In the genomic region with DNA sequence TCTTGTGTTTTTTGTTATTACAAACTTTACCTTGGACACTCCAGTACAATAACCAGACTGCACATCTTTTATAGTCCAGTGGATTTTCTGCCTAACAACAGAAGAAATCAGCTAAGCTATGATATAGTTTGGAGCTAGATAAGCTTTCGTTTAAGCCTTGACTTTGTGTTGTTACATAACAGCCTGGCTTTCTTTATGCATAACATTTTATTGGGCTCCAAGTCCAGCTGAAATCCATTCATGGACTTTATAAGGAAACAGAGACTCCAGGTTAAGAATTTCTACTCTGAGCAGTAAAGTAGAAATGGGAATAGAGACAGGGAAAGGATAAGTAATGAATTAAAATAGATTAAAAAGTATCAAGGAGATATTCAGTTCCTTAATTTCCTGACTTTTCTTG, we compare ENCODE assay signal across 17 cellular contexts. TPM values are rescaled to one million over a fixed set of nuclear protein-coding genes. Genes with fewer than 3 reads are reported as not detected.
DNase-seq lines count a peak whose midpoint lies in the region; ATAC-seq, FAIRE-seq and TF ChIP-seq lines count a peak whose summit lies in the region.
"Had no signal": no experiment of that assay in that cellular context is flagged by ENCODE, and none has a peak within 500 bp of the region (broad histone marks: within the 10 kb centered on the region; RNA-seq: fewer than 3 reads in every experiment).

No MANE protein-coding gene starts in this region.

- H3K9me3 Mint-ChIP-seq in mesothelial cell of epicardium = no peaks in the 10 kb centered on the region
- H3K9me3 Mint-ChIP-seq: H9, IgD-negative memory B cell had no signal

- no peak overlapping the region for H3K4me2 ChIP-seq in IMR-90 (ENCODE audit: low read depth, low read length)
- H3K4me2 ChIP-seq: BLaER1 treated with 17β-estradiol and CSF1 and Interleukin-3, amounts not matched to agents 10 nM and 100 nM had no signal

- CTCF ChIA-PET in IMR-90 (lab: Yijun Ruan, JAX) = no interaction called here

- no peak overlapping the region for H3K4me3 Mint-ChIP-seq in mesothelial cell of epicardium
- H3K4me3 Mint-ChIP-seq: CD4-positive, CD25-positive, alpha-beta regulatory T cell; H9; IgD-negative memory B cell had no signal

- peaks cover 80% of the 10 kb centered on the region for H3K4me1 Mint-ChIP-seq in mesothelial cell of epicardium
- H3K4me1 Mint-ChIP-seq: CD4-positive, CD25-positive, alpha-beta regulatory T cell; IgD-negative memory B cell had no signal

- H3K4me3 ChIP-seq in IMR-90 (ENCODE audit: insufficient read depth, low read depth, low read length) (no peak overlapping the region), rectal smooth muscle tissue (ENCODE audit: low read length) (no peak overlapping the region), uterus (no peak overlapping the region)
- H3K4me3 ChIP-seq: BLaER1 treated with 17β-estradiol and CSF1 and Interleukin-3, amounts not matched to agents 10 nM and 100 nM; GM12878 had no signal

- H3K27me3 ChIP-seq in IMR-90 (ENCODE audit: control insufficient read depth, insufficient read depth, low read length) (no peaks in the 10 kb centered on the region), rectal smooth muscle tissue (ENCODE audit: control insufficient read depth, insufficient read depth, low read length) (no peaks in the 10 kb centered on the region), uterus (no peaks in the 10 kb centered on the region)
- H3K27me3 ChIP-seq: BLaER1 treated with 17β-estradiol and CSF1 and Interleukin-3, amounts not matched to agents 10 nM and 100 nM had no signal

- no peak overlapping the region; the same call in 1 of the 2 replicates for H3K56ac ChIP-seq in IMR-90 (ENCODE audit: extremely low read depth, insufficient read depth, low read length)

- peak overlapping the region; percentile 99 for H2BK120ac ChIP-seq in IMR-90 (ENCODE audit: low read depth, low read length)

- peaks cover 10% of the 10 kb centered on the region for H3K4me1 ChIP-seq in IMR-90 (ENCODE audit: control insufficient read depth, insufficient read depth, low read length)
- H3K4me1 ChIP-seq in rectal smooth muscle tissue (ENCODE audit: control insufficient read depth, insufficient read depth, low read length) = peaks cover 15% of the 10 kb centered on the region
- peaks cover 0 to 16% of the 10 kb centered on the region in 2 donors for H3K4me1 ChIP-seq in uterus

- ATAC-seq in IMR-90 (ENCODE audit: low read depth) = no peak
- ATAC-seq: GM12878 had no signal

- no peak overlapping the region; a peak in 2 of 4 replicates for H4K8ac ChIP-seq in IMR-90 (ENCODE audit: low read depth in 2 of 2, low read length in 2 of 2)

- peak overlapping the region; percentile 68 for H3K4ac ChIP-seq in IMR-90 (ENCODE audit: low read depth, low read length)

- H2BK20ac ChIP-seq in IMR-90 (ENCODE audit: low read depth, low read length) = peak overlapping the region; percentile 74

- H3K18ac ChIP-seq in IMR-90 (ENCODE audit: low read depth, low read length) = peak overlapping the region; percentile 98

- H3K36me3 ChIP-seq in IMR-90 (ENCODE audit: control insufficient read depth, insufficient read depth, low read length) (no peaks in the 10 kb centered on the region), rectal smooth muscle tissue (ENCODE audit: control insufficient read depth, insufficient read depth, low read length) (no peaks in the 10 kb centered on the region), uterus (no peaks in the 10 kb centered on the region)
- H3K36me3 ChIP-seq: BLaER1 treated with 17β-estradiol and CSF1 and Interleukin-3, amounts not matched to agents 10 nM and 100 nM had no signal

- no peak for FAIRE-seq in GM12892 (lab: Jason Lieb, UNC)
- FAIRE-seq: GM12878 had no signal

- peak overlapping the region; percentile 88; the same call in 1 of the 2 replicates for H4K91ac ChIP-seq in IMR-90 (ENCODE audit: insufficient read depth, low read depth, low read length)

- peak overlapping the region; percentile 90 for H3K27ac Mint-ChIP-seq in mesothelial cell of epicardium
- H3K27ac Mint-ChIP-seq: CD4-positive, CD25-positive, alpha-beta regulatory T cell; H9; IgD-negative memory B cell had no signal

- TF ChIP-seq RAD21 in IMR-90 (IDR thresholded peaks at IDR 0.05; ENCODE audit: low read length) = no peak

- H3K9ac ChIP-seq in IMR-90 (ENCODE audit: low read depth, low read length) = no peak overlapping the region
- H3K9ac ChIP-seq in rectal smooth muscle tissue (ENCODE audit: low read length) = no peak overlapping the region
- H3K9ac ChIP-seq: BLaER1 treated with 17β-estradiol and CSF1 and Interleukin-3, amounts not matched to agents 10 nM and 100 nM had no signal

- H2AFZ ChIP-seq in IMR-90 (replicated peaks; ENCODE audit: low read length, poor library complexity) = no peak overlapping the region

- POLR2A ChIA-PET in IMR-90 (lab: Charles Lee; ENCODE audit: unreplicated experiment) = no interaction called here

- dilution Hi-C loops in IMR-90 (cut with HindIII; ENCODE audit: low sequenced_read_pairs, unreplicated experiment) = no loop called here

- no peak for TF ChIP-seq CTCF in IMR-90 (conservative IDR thresholded peaks at IDR 0.05; ENCODE audit: low read depth, low read length)
- no peak for TF ChIP-seq CTCF in mesothelial cell of epicardium (IDR thresholded peaks at IDR 0.05; ENCODE audit: unreplicated experiment)
- no peak for TF ChIP-seq CTCF in uterus (IDR thresholded peaks at IDR 0.05)

- DNase-seq in IMR-90 (no peak), mesothelial cell of epicardium (ENCODE audit: low spot score in 2 of 2, unreplicated experiment in 2 of 2) (no peak), uterus (no peak), DMS53 treated with DMSO at 0.1 percent for 48 hours (lab: John Stamatoyannopoulos, UW; ENCODE audit: unreplicated experiment) (no peak), DMS114 treated with DMSO at 0.1 percent for 48 hours (lab: John Stamatoyannopoulos, UW; ENCODE audit: unreplicated experiment) (no peak), GM12892 (ENCODE audit: insufficient read length) (no peak)
- DNase-seq: ACHN; CD4-positive, CD25-positive, alpha-beta regulatory T cell; DMS79; GOT3; H9 had no signal

- TF ChIP-seq POLR2A in IMR-90 (IDR thresholded peaks at IDR 0.05; ENCODE audit: low read depth, low read length) (no peak), uterus (IDR thresholded peaks at IDR 0.05) (no peak), GM12892 (IDR thresholded peaks at IDR 0.05; ENCODE audit: low read depth, low read length) (no peak)

- H4K20me1 ChIP-seq in IMR-90 (ENCODE audit: insufficient read depth, low read length) = no peaks in the 10 kb centered on the region
- H4K20me1 ChIP-seq: BLaER1 treated with 17β-estradiol and CSF1 and Interleukin-3, amounts not matched to agents 10 nM and 100 nM had no signal

- no peak overlapping the region for H2AK9ac ChIP-seq in IMR-90 (replicated peaks; ENCODE audit: low read depth, low read length, poor library complexity)

- peak overlapping the region; percentile 81 for H4K5ac ChIP-seq in IMR-90 (ENCODE audit: low read depth, low read length)

- H3K36me3 Mint-ChIP-seq in mesothelial cell of epicardium = no peaks in the 10 kb centered on the region
- H3K36me3 Mint-ChIP-seq: CD4-positive, CD25-positive, alpha-beta regulatory T cell; IgD-negative memory B cell had no signal

- H2BK5ac ChIP-seq in IMR-90 (ENCODE audit: low read depth, low read length, poor library complexity, severe bottlenecking) = no peak overlapping the region

- H3K27ac ChIP-seq in IMR-90 (ENCODE audit: insufficient read depth, low read length) = peak overlapping the region; percentile 97; the same call in 1 of the 2 replicates
- peak overlapping the region; percentile 79 for H3K27ac ChIP-seq in rectal smooth muscle tissue (ENCODE audit: low read depth, low read length)
- H3K27ac ChIP-seq in uterus = peak overlapping the region; percentile 87 to 97
- H3K27ac ChIP-seq: BLaER1 treated with 17β-estradiol and CSF1 and Interleukin-3, amounts not matched to agents 10 nM and 100 nM had no signal

- no peak overlapping the region for H2AK5ac ChIP-seq in IMR-90 (ENCODE audit: low read depth, low read length)

- H3K27me3 Mint-ChIP-seq in mesothelial cell of epicardium (ENCODE audit: low read depth) = no peaks in the 10 kb centered on the region
- H3K27me3 Mint-ChIP-seq: CD4-positive, CD25-positive, alpha-beta regulatory T cell had no signal

- peak overlapping the region; percentile 53 for H2BK15ac ChIP-seq in IMR-90 (ENCODE audit: low read depth, low read length)

- H3K23ac ChIP-seq in IMR-90 (ENCODE audit: low read depth, low read length) = peak overlapping the region; percentile 71; the same call in 1 of the 2 replicates

- no CpG with 5 or more reads among the region's 1 CpG for WGBS in IMR-90 (ENCODE audit: extremely low coverage in 2 of 2, insufficient read length in 1 of 2), 2 experiments

- intact Hi-C loops in IMR-90 (cut with micrococcal nuclease) (no loop called here), uterus (cut with DNase I; ENCODE audit: low total_unique reads) (loop anchor here (5.0 kb wide), 1 partner anchor 69 kb away; no protein-coding TSS in a partner anchor)

- in situ Hi-C loops in IMR-90 (cut with MboI; ENCODE audit: low sequenced_read_pairs) = no loop called here

- H3K14ac ChIP-seq in IMR-90 (replicated peaks; ENCODE audit: low read depth, low read length) = 0 out of 2 replicates have a peak overlapping the region, but pooled peaks have one; percentile 76

- no TSS peak for BruUV-seq in IMR-90 (replicated peaks; lab: Mats Ljungman, UMichigan)

- H3K9me3 ChIP-seq in IMR-90 (ENCODE audit: control insufficient read depth, insufficient read depth, low read length) (no peaks in the 10 kb centered on the region), uterus (no peaks in the 10 kb centered on the region)
- H3K9me3 ChIP-seq: BLaER1 treated with 17β-estradiol and CSF1 and Interleukin-3, amounts not matched to agents 10 nM and 100 nM had no signal

- no peaks in the 10 kb centered on the region; the same call in 1 of the 2 replicates for H3K9me1 ChIP-seq in IMR-90 (ENCODE audit: insufficient read depth, low read length)

- H3K79me1 ChIP-seq in IMR-90 (ENCODE audit: low read depth in 1 of 2, low read length in 2 of 2) = no peaks in the 10 kb centered on the region; a peak in 1 of 4 replicates

TF ChIP-seq in IMR-90, 13 proteins besides CTCF, POLR2A, EP300 and RAD21 (continues in another document):
- TF ChIP-seq RFX5 (IDR thresholded peaks at IDR 0.05; ENCODE audit: low read depth, low read length) (no peak), CEBPB (IDR thresholded peaks at IDR 0.05; ENCODE audit: low read depth, low read length) (no peak)

RNA-seq across cellular contexts. Expression of a gene that starts 3.6 kb away (rescaled TPM):
- total RNA-seq in IMR-90 (2012; rRNA removed) (223 and 241 TPM in 2 replicates), mesothelial cell of epicardium (1,349 to 1,406 TPM (median 1,402 TPM) in 3 replicates), uterus (1,000 to 10,000 TPM; 1,699 to 4,675 (median 2,258) TPM)
- polyA plus RNA-seq in IMR-90 (2012; rRNA removed) = 792 and 965 TPM in 2 replicates
- 379 and 539 TPM in 2 replicates for polyA plus RNA-seq in IMR-90 (2012; cell fraction: cytosol; rRNA removed)
- polyA plus RNA-seq in IMR-90 (2012; cell fraction: nucleus; rRNA removed; ENCODE audit: low replicate concordance) = 63.3 and 526 TPM in 2 replicates
- polyA plus RNA-seq in GM12892 (2012; ENCODE audit: missing spikeins) = not detected
- total RNA-seq: CD4-positive, CD25-positive, alpha-beta regulatory T cell; G401; H9; HT-29 had no signal
- polyA plus RNA-seq: CD4-positive, CD25-positive, alpha-beta regulatory T cell; IgD-negative memory B cell had no signal
